ENCODE assay signal across 8 cellular contexts in the genomic region with DNA sequence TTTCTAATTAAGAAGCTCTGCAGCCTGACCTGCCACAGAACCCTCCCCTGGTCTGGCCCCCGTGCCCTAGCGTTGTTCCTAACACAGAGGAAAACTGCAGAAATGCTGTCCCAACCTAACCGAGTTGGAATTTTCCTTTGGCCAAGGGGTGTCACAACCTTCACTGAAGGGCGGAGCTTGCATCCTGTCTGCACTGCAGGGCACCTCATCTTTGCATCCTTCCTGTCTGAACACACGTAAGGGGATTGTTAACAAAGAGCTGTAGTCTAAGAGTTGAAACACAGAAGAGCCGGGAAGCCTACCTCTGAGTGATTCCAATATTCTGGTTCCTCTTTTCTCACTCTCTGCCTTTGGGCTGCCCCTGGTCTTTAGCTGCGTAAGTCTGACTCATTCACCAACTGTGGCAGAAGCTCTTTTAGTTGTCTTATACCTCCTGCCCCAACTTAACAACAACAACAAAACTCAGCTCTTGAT. TPM values are rescaled to one million over a fixed set of nuclear protein-coding genes. Genes with fewer than 3 reads are reported as not detected.
DNase-seq lines count a peak whose midpoint lies in the region; ATAC-seq, FAIRE-seq and TF ChIP-seq lines count a peak whose summit lies in the region.

No MANE protein-coding gene starts in this region.

- no peaks in the 10 kb centered on the region for H3K36me3 ChIP-seq in K562 (ENCODE audit: control insufficient read depth, insufficient read depth, low read length)
- H3K36me3 ChIP-seq in lower lobe of right lung = no peaks in the 10 kb centered on the region
- H3K36me3 ChIP-seq in urinary bladder (ENCODE audit: insufficient read depth) = no peaks in the 10 kb centered on the region

- intact Hi-C loops in K562 (cut with micrococcal nuclease) = no loop called here
- intact Hi-C loops in lower lobe of right lung (cut with DNase I) = loop anchor here (10.0 kb wide), 1 partner anchor 46 kb away; no protein-coding TSS in a partner anchor

- TF ChIP-seq CTCF in K562 (IDR thresholded peaks at IDR 0.05 in 2 of 3, conservative IDR thresholded peaks at IDR 0.05 in 1 of 3; ENCODE audit: insufficient read depth in 2 of 3, low read depth in 1 of 3, low read length in 3 of 3) (no peak), lower lobe of right lung (IDR thresholded peaks at IDR 0.05) (no peak)

- H3K4me3 ChIP-seq in K562 = no peak overlapping the region
- H3K4me3 ChIP-seq in lower lobe of right lung = no peak overlapping the region
- no peak overlapping the region for H3K4me3 ChIP-seq in urinary bladder (ENCODE audit: low read depth, low read length)

- ATAC-seq in GM18511 (IDR thresholded peaks at IDR 0.05; ENCODE audit: unreplicated experiment) (peak; percentile 86), HG02885 (IDR thresholded peaks at IDR 0.05; ENCODE audit: poor library complexity, unreplicated experiment) (peak; percentile 91), K562 (peak; percentile 52), lower lobe of right lung (peak; percentile 41 to 42)

- in situ Hi-C loops in ACHN (cut with HindIII; ENCODE audit: low pct_ligation_motif_present, low pct_unique_long_range_greater_than_20kb, low sequenced_read_pairs) = no loop called here
- in situ Hi-C loops in K562 (cut with MboI) = no loop called here

- peak; percentile 74 for FAIRE-seq in K562 (lab: Jason Lieb, UNC)

- H3K9ac ChIP-seq in K562 (ENCODE audit: insufficient read depth in 1 of 2, low read depth in 2 of 2, low read length in 2 of 2) = peak overlapping the region; percentile 44 to 77; a peak in 2 of 4 replicates

- TF ChIP-seq EP300 in K562 (IDR thresholded peaks at IDR 0.05; ENCODE audit: low read length) = no peak

- H3K4me1 ChIP-seq in K562 (replicated peaks in 1 of 2; ENCODE audit: control insufficient read depth in 2 of 2, insufficient read depth in 2 of 2, low read length in 2 of 2) = peaks cover 22 to 31% of the 10 kb centered on the region in 2 experiments
- H3K4me1 ChIP-seq in lower lobe of right lung = peaks cover 30% of the 10 kb centered on the region
- H3K4me1 ChIP-seq in urinary bladder (ENCODE audit: insufficient read depth) = peaks cover 5% of the 10 kb centered on the region

- peaks cover 8% of the 10 kb centered on the region; the same call in 2 of the 3 replicates for H3K79me2 ChIP-seq in K562 (ENCODE audit: control insufficient read depth, insufficient read depth, low read length)

- peak overlapping the region; percentile 75 for H2AFZ ChIP-seq in K562 (ENCODE audit: low read depth, low read length)

- peak overlapping the region; percentile 96 for H3K4me2 ChIP-seq in K562 (ENCODE audit: insufficient read depth, low read length)

- CTCF ChIA-PET in K562 (lab: Yijun Ruan, JAX; ENCODE audit: low intra/inter-chr PET ratio) = no interaction called here

- POLR2A ChIA-PET in K562 (lab: Yijun Ruan, JAX) = interaction anchor here (0.6 to 4.2 kb wide), 4 partner anchors 10 to 45 kb away, joined by 3 to 20 read pairs (median 3); no protein-coding TSS in a partner anchor

- H4K20me1 ChIP-seq in K562 (replicated peaks; ENCODE audit: control insufficient read depth, insufficient read depth, low read length) = no peaks in the 10 kb centered on the region

- TF ChIP-seq POLR2A in K562 (conservative IDR thresholded peaks at IDR 0.05) = no peak

- DNase-seq in ACHN (peak; percentile 51), OCI-M2 (lab: John Stamatoyannopoulos, UW; ENCODE audit: unreplicated experiment) (peak; percentile 15), K562 (ENCODE audit: extremely low read depth in 1 of 4, low spot score in 3 of 4) (peak in 2 of 4 experiments; percentile 32 to 56), lower lobe of right lung (no peak), NCI-H187 (lab: John Stamatoyannopoulos, UW) (no peak)

- no peaks in the 10 kb centered on the region for H3K9me1 ChIP-seq in K562 (ENCODE audit: control insufficient read depth, insufficient read depth, low read length)

- 15% methylated on average over 7 of the region's 7 CpGs for WGBS in K562 (ENCODE audit: insufficient coverage, low coverage, missing lambda C conversion rate)
- 26% methylated on average over 7 of the region's 7 CpGs for WGBS in urinary bladder

- BruUV-seq in K562 (replicated peaks; lab: Mats Ljungman, UMichigan) = TSS peak; percentile 34

- H3K9me3 ChIP-seq in K562 (replicated peaks; ENCODE audit: control insufficient read depth, insufficient read depth, low read depth, low read length) = no peaks in the 10 kb centered on the region
- H3K9me3 ChIP-seq in lower lobe of right lung = no peaks in the 10 kb centered on the region

- H3K27me3 ChIP-seq in K562 (ENCODE audit: control insufficient read depth in 2 of 2, insufficient read depth in 2 of 2, low read length in 2 of 2) = no peaks in the 10 kb centered on the region
- H3K27me3 ChIP-seq in lower lobe of right lung (ENCODE audit: low read depth) = no peaks in the 10 kb centered on the region

- no peak for TF ChIP-seq RAD21 in K562 (CRISPR knock-in tag; conservative IDR thresholded peaks at IDR 0.05 in 1 of 2, IDR thresholded peaks at IDR 0.05 in 1 of 2)

- H3K27ac ChIP-seq in K562 (ENCODE audit: extremely low read depth, low read depth, low read length) = peak overlapping the region; percentile 62; the same call in 2 of the 3 replicates
- H3K27ac ChIP-seq in lower lobe of right lung = no peak overlapping the region
- peak overlapping the region; percentile 45 for H3K27ac ChIP-seq in urinary bladder (ENCODE audit: low read depth)

RNA-seq across cellular contexts. Expression of gene DIXDC1, which starts 1.6 kb away (rescaled TPM):
- 18.6 and 22.7 TPM in 2 replicates for total RNA-seq in K562 (2011; cell fraction: chromatin; rRNA removed; ENCODE audit: low replicate concordance)
- total RNA-seq in K562 (2011; cell fraction: nucleolus; rRNA removed) = 7.2 and 10.4 TPM in 2 replicates
- total RNA-seq in K562 (2011; cell fraction: nucleoplasm; rRNA removed) = 11.7 and 16.1 TPM in 2 replicates
- 4.0 and 4.5 TPM in 2 replicates for total RNA-seq in K562 (2014; rRNA removed)
- total RNA-seq in K562 (2014; rRNA removed; fragmentation: Illumina TruSeq; extraction: Trizol) = 8.4 and 8.7 TPM in 2 replicates
- 9.6 and 10.8 TPM in 2 replicates for total RNA-seq in K562 (2015; rRNA removed; fragmentation: Illumina TruSeq; extraction: Trizol)
- 7.0 and 8.1 TPM in 2 replicates for total RNA-seq in K562 (2021)
- polyA plus RNA-seq in K562 (2011; rRNA removed) = 6.8 and 7.2 TPM in 2 replicates
- 3.3 and 4.3 TPM in 2 replicates for polyA plus RNA-seq in K562 (2011; cell fraction: cytosol; rRNA removed)
- polyA plus RNA-seq in K562 (2011; cell fraction: nucleus; rRNA removed) = 6.1 and 6.3 TPM in 2 replicates
- 3.4 and 4.4 TPM in 2 replicates for polyA plus RNA-seq in K562 (2012)
- polyA plus RNA-seq in K562 (2014; fragmentation: Illumina TruSeq; extraction: Trizol) = 4.7 and 7.4 TPM in 2 replicates
- polyA plus RNA-seq in K562 (2014; fragmentation: Nextera tagmentation; extraction: Ambion mirVana) = 1 to 10 TPM; 2.5 to 2.6 TPM
- polyA plus RNA-seq in K562 (2014; rRNA removed) = 3.8 and 4.7 TPM in 2 replicates
- polyA minus RNA-seq in K562 (2011; rRNA and poly(A)+ RNA removed) = 17.3 and 23.6 TPM in 2 replicates
- polyA minus RNA-seq in K562 (2011; cell fraction: cytosol; rRNA and poly(A)+ RNA removed) = 6.9 and 7.1 TPM in 2 replicates
- 6.3 and 11.9 TPM in 2 replicates for polyA minus RNA-seq in K562 (2011; cell fraction: nucleus; rRNA and poly(A)+ RNA removed)
- 13.2 TPM for total RNA-seq in lower lobe of right lung
- total RNA-seq in urinary bladder = 69.4 TPM
- 60.5 TPM for polyA plus RNA-seq in urinary bladder

RNA-seq across cellular contexts. Expression of gene C11orf52, which starts 20.0 kb away (rescaled TPM):
- total RNA-seq in K562 (2011; cell fraction: chromatin; rRNA removed; ENCODE audit: low replicate concordance) = 0.93 and 1.3 TPM in 2 replicates
- total RNA-seq in K562 (2011; cell fraction: nucleolus; rRNA removed) = 0.83 and 0.92 TPM in 2 replicates
- total RNA-seq in K562 (2011; cell fraction: nucleoplasm; rRNA removed) = 1.1 TPM in 1 of 2 replicates, not detected in the other
- 0.32 and 1.4 TPM in 2 replicates for total RNA-seq in K562 (2014; rRNA removed)
- 0.64 and 1.0 TPM in 2 replicates for total RNA-seq in K562 (2014; rRNA removed; fragmentation: Illumina TruSeq; extraction: Trizol)
- total RNA-seq in K562 (2015; rRNA removed; fragmentation: Illumina TruSeq; extraction: Trizol) = 0.72 and 0.87 TPM in 2 replicates
- 0.29 and 0.69 TPM in 2 replicates for total RNA-seq in K562 (2021)
- 1.3 and 2.5 TPM in 2 replicates for polyA plus RNA-seq in K562 (2011; rRNA removed)
- polyA plus RNA-seq in K562 (2011; cell fraction: cytosol; rRNA removed) = 1.2 and 1.4 TPM in 2 replicates
- polyA plus RNA-seq in K562 (2011; cell fraction: nucleus; rRNA removed) = 1.1 and 1.5 TPM in 2 replicates
- 0.69 and 2.0 TPM in 2 replicates for polyA plus RNA-seq in K562 (2012)
- 1.7 and 2.2 TPM in 2 replicates for polyA plus RNA-seq in K562 (2014; fragmentation: Illumina TruSeq; extraction: Trizol)
- polyA plus RNA-seq in K562 (2014; fragmentation: Nextera tagmentation; extraction: Ambion mirVana) = 1 to 10 TPM; 1.8 to 2.9 TPM
- polyA plus RNA-seq in K562 (2014; rRNA removed) = 0.77 and 0.84 TPM in 2 replicates
- polyA minus RNA-seq in K562 (2011; rRNA and poly(A)+ RNA removed) = 1.3 and 2.0 TPM in 2 replicates
- not detected in 2 replicates for polyA minus RNA-seq in K562 (2011; cell fraction: cytosol; rRNA and poly(A)+ RNA removed)
- 0.56 and 0.94 TPM in 2 replicates for polyA minus RNA-seq in K562 (2011; cell fraction: nucleus; rRNA and poly(A)+ RNA removed)
- 14.6 TPM for total RNA-seq in lower lobe of right lung
- total RNA-seq in urinary bladder = 2.7 TPM
- polyA plus RNA-seq in urinary bladder = 2.4 TPM

RNA-seq across cellular contexts. Expression of gene HSPB2, which starts 26.2 kb away (rescaled TPM):
- total RNA-seq in K562 (2011; cell fraction: chromatin; rRNA removed; ENCODE audit: low replicate concordance) = not detected in 2 replicates
- not detected in 2 replicates for total RNA-seq in K562 (2011; cell fraction: nucleolus; rRNA removed)
- total RNA-seq in K562 (2011; cell fraction: nucleoplasm; rRNA removed) = not detected in 2 replicates
- not detected in 2 replicates for total RNA-seq in K562 (2014; rRNA removed)
- 0.11 TPM in 1 of 2 replicates, not detected in the other for total RNA-seq in K562 (2014; rRNA removed; fragmentation: Illumina TruSeq; extraction: Trizol)
- total RNA-seq in K562 (2015; rRNA removed; fragmentation: Illumina TruSeq; extraction: Trizol) = not detected in 2 replicates
- 0.31 TPM in 1 of 2 replicates, not detected in the other for total RNA-seq in K562 (2021)
- 0.11 and 0.35 TPM in 2 replicates for polyA plus RNA-seq in K562 (2011; rRNA removed)
- 0.09 and 0.24 TPM in 2 replicates for polyA plus RNA-seq in K562 (2011; cell fraction: cytosol; rRNA removed)
- 0.16 and 0.29 TPM in 2 replicates for polyA plus RNA-seq in K562 (2011; cell fraction: nucleus; rRNA removed)
- polyA plus RNA-seq in K562 (2012) = 0.13 TPM in 1 of 2 replicates, not detected in the other
- polyA plus RNA-seq in K562 (2014; fragmentation: Illumina TruSeq; extraction: Trizol) = 0.12 TPM in 1 of 2 replicates, not detected in the other
- polyA plus RNA-seq in K562 (2014; fragmentation: Nextera tagmentation; extraction: Ambion mirVana) = under 1 TPM in 1 of 2 experiments, not detected in 1; 0.06 TPM
- not detected in 2 replicates for polyA plus RNA-seq in K562 (2014; rRNA removed)
- polyA minus RNA-seq in K562 (2011; rRNA and poly(A)+ RNA removed) = 0.21 TPM in 1 of 2 replicates, not detected in the other
- polyA minus RNA-seq in K562 (2011; cell fraction: cytosol; rRNA and poly(A)+ RNA removed) = not detected in 2 replicates
- polyA minus RNA-seq in K562 (2011; cell fraction: nucleus; rRNA and poly(A)+ RNA removed) = not detected in 2 replicates
- total RNA-seq in lower lobe of right lung = 6.4 TPM
- total RNA-seq in urinary bladder = 1.6 TPM
- polyA plus RNA-seq in urinary bladder = 10.6 TPM

RNA-seq across cellular contexts. Expression of gene CRYAB, which starts 27.2 kb away (rescaled TPM):
- total RNA-seq in K562 (2011; cell fraction: chromatin; rRNA removed; ENCODE audit: low replicate concordance) = 1.0 and 1.8 TPM in 2 replicates
- total RNA-seq in K562 (2011; cell fraction: nucleolus; rRNA removed) = 1.0 and 3.2 TPM in 2 replicates
- 1.6 and 2.4 TPM in 2 replicates for total RNA-seq in K562 (2011; cell fraction: nucleoplasm; rRNA removed)
- total RNA-seq in K562 (2014; rRNA removed) (2.0 and 3.6 TPM in 2 replicates), K562 (2014; rRNA removed; fragmentation: Illumina TruSeq; extraction: Trizol) (3.0 and 3.1 TPM in 2 replicates), K562 (2015; rRNA removed; fragmentation: Illumina TruSeq; extraction: Trizol) (0.83 and 1.3 TPM in 2 replicates), K562 (2021) (3.6 and 3.7 TPM in 2 replicates), lower lobe of right lung (72.5 TPM), urinary bladder (21.3 TPM)
- polyA plus RNA-seq in K562 (2011; rRNA removed) (1.5 and 2.3 TPM in 2 replicates), K562 (2014; fragmentation: Illumina TruSeq; extraction: Trizol) (5.2 and 5.9 TPM in 2 replicates), K562 (2014; fragmentation: Nextera tagmentation; extraction: Ambion mirVana) (1 to 10 TPM; 6.5 to 7.5 TPM), K562 (2014; rRNA removed) (1.2 and 2.7 TPM in 2 replicates), urinary bladder (231 TPM)
- polyA plus RNA-seq in K562 (2011; cell fraction: cytosol; rRNA removed) = 2.3 and 3.7 TPM in 2 replicates
- polyA plus RNA-seq in K562 (2011; cell fraction: nucleus; rRNA removed) = 1.7 and 3.3 TPM in 2 replicates
- 0.61 and 2.0 TPM in 2 replicates for polyA plus RNA-seq in K562 (2012)
- polyA minus RNA-seq in K562 (2011; rRNA and poly(A)+ RNA removed) = 0.69 and 3.5 TPM in 2 replicates
- polyA minus RNA-seq in K562 (2011; cell fraction: cytosol; rRNA and poly(A)+ RNA removed) = 1.6 TPM in 1 of 2 replicates, not detected in the other
- polyA minus RNA-seq in K562 (2011; cell fraction: nucleus; rRNA and poly(A)+ RNA removed) = 0.94 and 1.00 TPM in 2 replicates

RNA-seq across cellular contexts. Expression of gene CFAP68, which starts 59.4 kb away (rescaled TPM):
- total RNA-seq in K562 (2011; cell fraction: chromatin; rRNA removed; ENCODE audit: low replicate concordance) = 4.1 and 6.5 TPM in 2 replicates
- total RNA-seq in K562 (2011; cell fraction: nucleolus; rRNA removed) = 4.3 and 5.0 TPM in 2 replicates
- 8.9 and 16.3 TPM in 2 replicates for total RNA-seq in K562 (2011; cell fraction: nucleoplasm; rRNA removed)
- total RNA-seq in K562 (2014; rRNA removed) = 27.9 and 29.9 TPM in 2 replicates
- total RNA-seq in K562 (2014; rRNA removed; fragmentation: Illumina TruSeq; extraction: Trizol) = 37.0 and 40.8 TPM in 2 replicates
- total RNA-seq in K562 (2015; rRNA removed; fragmentation: Illumina TruSeq; extraction: Trizol) = 43.7 and 45.1 TPM in 2 replicates
- total RNA-seq in K562 (2021) = 20.5 and 22.8 TPM in 2 replicates
- polyA plus RNA-seq in K562 (2011; rRNA removed) = 72.3 and 82.3 TPM in 2 replicates
- 36.7 and 54.1 TPM in 2 replicates for polyA plus RNA-seq in K562 (2011; cell fraction: cytosol; rRNA removed)
- 14.8 and 28.9 TPM in 2 replicates for polyA plus RNA-seq in K562 (2011; cell fraction: nucleus; rRNA removed)
- polyA plus RNA-seq in K562 (2012) = 47.2 and 65.7 TPM in 2 replicates
- 58.4 and 64.8 TPM in 2 replicates for polyA plus RNA-seq in K562 (2014; fragmentation: Illumina TruSeq; extraction: Trizol)
- polyA plus RNA-seq in K562 (2014; fragmentation: Nextera tagmentation; extraction: Ambion mirVana) = 10 to 100 TPM; 71.6 to 71.7 TPM
- polyA plus RNA-seq in K562 (2014; rRNA removed) = 48.0 and 52.5 TPM in 2 replicates
- 39.2 and 51.2 TPM in 2 replicates for polyA minus RNA-seq in K562 (2011; rRNA and poly(A)+ RNA removed)
- polyA minus RNA-seq in K562 (2011; cell fraction: cytosol; rRNA and poly(A)+ RNA removed) = 4.4 and 7.6 TPM in 2 replicates
- 3.1 and 6.7 TPM in 2 replicates for polyA minus RNA-seq in K562 (2011; cell fraction: nucleus; rRNA and poly(A)+ RNA removed)
- total RNA-seq in lower lobe of right lung = 16.3 TPM
- total RNA-seq in urinary bladder = 13.1 TPM
- 17.9 TPM for polyA plus RNA-seq in urinary bladder

Comparison
In these comparisons a context has a peak if more than half of its experiments do, and no peak if none do; other contexts are left out.
1. DNase-seq: peak in ACHN (single experiment) and OCI-M2 (single experiment); none in lower lobe of right lung (single experiment) and NCI-H187 (0 of 2).
2. Peak in every context shown above with its lines, with median percentiles within 50 percentile points of each other: ATAC-seq.